ENCODE assay signal across 11 cellular contexts in genomic region chrX:38233891-38234807, GRCh38. TPM values are rescaled to one million over a fixed set of nuclear protein-coding genes. Genes with fewer than 3 reads are reported as not detected.
DNase-seq lines count a peak whose midpoint lies in the region; ATAC-seq and TF ChIP-seq lines count a peak whose summit lies in the region.
"Had no signal": no experiment of that assay in that cellular context is flagged by ENCODE, and none has a peak within 500 bp of the region (broad histone marks: within the 10 kb centered on the region; RNA-seq: fewer than 3 reads in every experiment).

No MANE protein-coding gene starts in this region.

- in situ Hi-C loops in GM23248 (cut with MboI) (no loop called here), astrocyte of the spinal cord (cut with HindIII; ENCODE audit: low sequenced_read_pairs) (no loop called here)

- no peak for TF ChIP-seq CTCF in astrocyte of the spinal cord (IDR thresholded peaks at IDR 0.05; ENCODE audit: low read depth, low read length)
- TF ChIP-seq CTCF in CD14-positive monocyte (IDR thresholded peaks at IDR 0.05), result no peak

- 15 to 19% methylated on average over 3 of the region's 3 CpGs for WGBS in GM23248 (ENCODE audit: low coverage in 1 of 2, low lambda C conversion rate in 2 of 2, missing lambda C conversion rate in 2 of 2), 2 experiments
- 30% methylated on average over 3 of the region's 3 CpGs for WGBS in right cardiac atrium

- peak overlapping the region in 1 of 7 donors; percentile 4 for H3K27ac Mint-ChIP-seq in CD14-positive monocyte
- H3K27ac Mint-ChIP-seq: activated CD4-positive, alpha-beta memory T cell treated with anti-CD3 and anti-CD28 coated beads for 36 hours had no signal

- peak; percentile 92 for ATAC-seq in right cardiac atrium
- no peak for ATAC-seq in HG02884 (IDR thresholded peaks at IDR 0.05; ENCODE audit: unreplicated experiment)

- H4K20me1 ChIP-seq in GM23248 (ENCODE audit: insufficient read depth), result no peaks in the 10 kb centered on the region

- intact Hi-C loops in right cardiac atrium (cut with DNase I) (no loop called here), CD14-positive monocyte (cut with micrococcal nuclease) (no loop called here)

- H3K4me1 Mint-ChIP-seq in CD14-positive monocyte, result peaks cover 5% of the 10 kb centered on the region

- H3K9ac ChIP-seq in GM23248 (no peak overlapping the region), skeletal muscle satellite cell (ENCODE audit: low read depth, low read length) (no peak overlapping the region)

- H3K27ac ChIP-seq in GM23248, result peak overlapping the region; percentile 70
- peak overlapping the region; percentile 93 for H3K27ac ChIP-seq in right cardiac atrium (ENCODE audit: low read length)

- H3K4me3 ChIP-seq in GM23248 (no peak overlapping the region), astrocyte of the spinal cord (ENCODE audit: low read depth, low read length) (no peak overlapping the region), right cardiac atrium (ENCODE audit: low read length) (no peak overlapping the region), skeletal muscle satellite cell (ENCODE audit: low read length) (no peak overlapping the region)

- H3F3A ChIP-seq in GM23248 (ENCODE audit: insufficient read depth), result peaks cover 30% of the 10 kb centered on the region

- H3K9me3 Mint-ChIP-seq in CD14-positive monocyte, result peaks cover 0 to 6% (median 0%) of the 10 kb centered on the region in 7 donors
- H3K9me3 Mint-ChIP-seq: activated CD4-positive, alpha-beta memory T cell treated with anti-CD3 and anti-CD28 coated beads for 36 hours had no signal

- H3K27me3 Mint-ChIP-seq in CD14-positive monocyte (ENCODE audit: low read depth in 3 of 3), result peaks cover 0 to 2% (median 1%) of the 10 kb centered on the region in 3 donors

- H2AFZ ChIP-seq in GM23248, result no peak overlapping the region

- H3K4me3 Mint-ChIP-seq in CD14-positive monocyte, result no peak overlapping the region
- H3K4me3 Mint-ChIP-seq: activated CD4-positive, alpha-beta memory T cell treated with anti-CD3 and anti-CD28 coated beads for 36 hours had no signal

- H3K9me2 ChIP-seq in GM23248 (ENCODE audit: insufficient read depth), result no peaks in the 10 kb centered on the region

- H3K4me1 ChIP-seq in GM23248 (ENCODE audit: insufficient read depth), result peaks cover 31% of the 10 kb centered on the region
- H3K4me1 ChIP-seq in right cardiac atrium (ENCODE audit: control insufficient read depth, insufficient read depth, low read length), result peaks cover 6% of the 10 kb centered on the region
- peaks cover 21% of the 10 kb centered on the region for H3K4me1 ChIP-seq in skeletal muscle satellite cell (ENCODE audit: control insufficient read depth, insufficient read depth, low read length)

- H3K27me3 ChIP-seq in GM23248 (replicated peaks; ENCODE audit: insufficient read depth) (no peaks in the 10 kb centered on the region), right cardiac atrium (ENCODE audit: control insufficient read depth, insufficient read depth) (no peaks in the 10 kb centered on the region), skeletal muscle satellite cell (ENCODE audit: control insufficient read depth, insufficient read depth, low read length) (no peaks in the 10 kb centered on the region)

- H3K79me2 ChIP-seq in GM23248 (ENCODE audit: insufficient read depth), result no peaks in the 10 kb centered on the region

- H3K4me2 ChIP-seq in GM23248 (ENCODE audit: unreplicated experiment), result peak overlapping the region; percentile 43
- H3K4me2 ChIP-seq in skeletal muscle satellite cell (ENCODE audit: low read length), result peak overlapping the region; percentile 22

- H3K36me3 ChIP-seq in GM23248 (ENCODE audit: low read depth), result no peaks in the 10 kb centered on the region
- H3K36me3 ChIP-seq in skeletal muscle satellite cell (ENCODE audit: insufficient read depth, low read length), result no peaks in the 10 kb centered on the region

- H3K9me3 ChIP-seq in GM23248 (ENCODE audit: low read depth), result no peaks in the 10 kb centered on the region
- no peaks in the 10 kb centered on the region for H3K9me3 ChIP-seq in right cardiac atrium (ENCODE audit: control insufficient read depth, low read length)
- H3K9me3 ChIP-seq in skeletal muscle satellite cell (replicated peaks; ENCODE audit: low read length), result no peaks in the 10 kb centered on the region

- DNase-seq in GM23248, result peak; percentile 73
- peak; percentile 77 for DNase-seq in astrocyte of the spinal cord (ENCODE audit: low read depth, low spot score)
- peak in 2 of 3 donors; percentile 45 to 57 for DNase-seq in right cardiac atrium
- no peak for DNase-seq in NCI-H510A (lab: John Stamatoyannopoulos, UW)
- no peak for DNase-seq in CD14-positive monocyte (ENCODE audit: low spot score)
- no peak for DNase-seq in activated T-cell treated with anti-CD3 and anti-CD28 coated beads, Interleukin-2, amount 50 U/mL, for 48 hours
- DNase-seq: activated CD4-positive, alpha-beta memory T cell treated with anti-CD3 and anti-CD28 coated beads for 36 hours; central memory CD4-positive, alpha-beta T cell; NCI-H1694 had no signal

- no peaks in the 10 kb centered on the region for H3K36me3 Mint-ChIP-seq in CD14-positive monocyte
- H3K36me3 Mint-ChIP-seq: activated CD4-positive, alpha-beta memory T cell treated with anti-CD3 and anti-CD28 coated beads for 36 hours had no signal

RNA-seq across cellular contexts. Expression of gene SRPX, which starts 13.5 kb away (rescaled TPM):
- 53.1 and 75.7 TPM in 2 replicates for total RNA-seq in GM23248 (2014; rRNA removed; shearing (Covaris generic))
- polyA plus RNA-seq in GM23248 (2016; fragmentation: Nextera tagmentation; extraction: Ambion mirVana) (82.2 and 84.4 TPM in 2 replicates), right cardiac atrium (143 TPM), CD14-positive monocyte (not detected)
- total RNA-seq in right cardiac atrium, result 100 to 1,000 TPM in 2 of 4 donors, 10 to 100 TPM in 2; 80.2 to 146 (median 98.8) TPM
- total RNA-seq in skeletal muscle satellite cell (2012; rRNA removed), result 222 and 270 TPM in 2 replicates

Comparison
In these comparisons a context has a peak if more than half of its experiments do, and no peak if none do; other contexts are left out.
1. DNase-seq: peak in GM23248 (single experiment), astrocyte of the spinal cord (single experiment) and right cardiac atrium (2 of 3); none in NCI-H510A (single experiment), CD14-positive monocyte (single experiment) and activated T-cell treated with anti-CD3 and anti-CD28 coated beads, Interleukin-2, amount 50 U/mL, for 48 hours (0 of 2).
2. RNA of gene SRPX, which starts 13.5 kb away (polyA plus RNA-seq): 143 TPM in right cardiac atrium (single experiment) and 82.2 to 84.4 TPM in GM23248; not detected in CD14-positive monocyte; every median in the first group is over 10 times any median in the second.